23 cellular contexts compared by ENCODE assay signal in genomic region chr3:140384876-140385275, GRCh38.
"Had no signal": no experiment of that assay in that cellular context is flagged by ENCODE, and none has a peak within 500 bp of the region (broad histone marks: within the 10 kb centered on the region; RNA-seq: fewer than 3 reads in every experiment).

No MANE protein-coding gene starts in this region.

- H3K36me3 ChIP-seq: colonic mucosa, gastroesophageal sphincter, left ventricle myocardium inferior, lower lobe of right lung, suprapubic skin, tibial artery, upper lobe of left lung, uterus had no signal

- H3K4me3 Mint-ChIP-seq: immature natural killer cell; memory B cell; mesothelial cell of epicardium; naive B cell; nephron progenitor cell; stimulated activated effector memory CD8-positive, alpha-beta T cell treated with anti-CD3 and anti-CD28 coated beads, Interleukin-12 subunit alpha, Interleukin-12 subunit beta, amount 100 ng/mL, for 72 hours had no signal

- H3K4me1 Mint-ChIP-seq: immature natural killer cell; memory B cell; naive B cell; stimulated activated effector memory CD8-positive, alpha-beta T cell treated with anti-CD3 and anti-CD28 coated beads, Interleukin-12 subunit alpha, Interleukin-12 subunit beta, amount 100 ng/mL, for 72 hours had no signal

- H3K27me3 ChIP-seq: colonic mucosa, dorsolateral prefrontal cortex, gastroesophageal sphincter, suprapubic skin, tibial artery, upper lobe of left lung, uterus had no signal

- ATAC-seq: esophagus mucosa; gastroesophageal sphincter; lower lobe of right lung; right cardiac atrium; stimulated activated effector memory CD8-positive, alpha-beta T cell treated with anti-CD3 and anti-CD28 coated beads, Interleukin-12 subunit alpha, Interleukin-12 subunit beta, amount 100 ng/mL, for 72 hours; stimulated activated naive CD8-positive, alpha-beta T cell treated with anti-CD3 and anti-CD28 coated beads, Interleukin-15, Interleukin-2, amounts not matched to agents 100 U/mL and 50 U/mL, for 24 hours had no signal

- DNase-seq: colonic mucosa; dorsolateral prefrontal cortex; effector CD8-positive, alpha-beta T cell; immature natural killer cell; left cardiac atrium; left ventricle myocardium inferior; lower lobe of right lung; naive B cell; nephron progenitor cell; posterior cingulate gyrus; right cardiac atrium; stimulated activated CD4-positive, alpha-beta T cell treated with anti-CD3 and anti-CD28 coated beads, Interleukin-4, amount 100 ng/mL, for 1 hour; stimulated activated CD8-positive, alpha-beta memory T cell treated with anti-CD3 and anti-CD28 coated beads, Interleukin-4, amount 100 ng/mL, for 48 hours; stimulated activated naive CD8-positive, alpha-beta T cell treated with anti-CD3 and anti-CD28 coated beads, Interleukin-15, Interleukin-2, amounts not matched to agents 100 U/mL and 50 U/mL, for 24 hours; tibial artery; upper lobe of left lung; uterus had no signal

- H3K27ac Mint-ChIP-seq: immature natural killer cell; memory B cell; mesothelial cell of epicardium; naive B cell; stimulated activated effector memory CD8-positive, alpha-beta T cell treated with anti-CD3 and anti-CD28 coated beads, Interleukin-12 subunit alpha, Interleukin-12 subunit beta, amount 100 ng/mL, for 72 hours had no signal

- H3K4me3 ChIP-seq: colonic mucosa, dorsolateral prefrontal cortex, gastroesophageal sphincter, left ventricle myocardium inferior, lower lobe of right lung, suprapubic skin, tibial artery, upper lobe of left lung, uterus had no signal

- H3K9me3 Mint-ChIP-seq: immature natural killer cell; nephron progenitor cell; stimulated activated effector memory CD8-positive, alpha-beta T cell treated with anti-CD3 and anti-CD28 coated beads, Interleukin-12 subunit alpha, Interleukin-12 subunit beta, amount 100 ng/mL, for 72 hours had no signal

- H3K27me3 Mint-ChIP-seq: memory B cell, naive B cell had no signal

- H3K9me3 ChIP-seq: colonic mucosa, gastroesophageal sphincter, left ventricle myocardium inferior, lower lobe of right lung, suprapubic skin, tibial artery, upper lobe of left lung, uterus had no signal

- H3K27ac ChIP-seq: colonic mucosa, gastroesophageal sphincter, left ventricle myocardium inferior, lower lobe of right lung, suprapubic skin, tibial artery, upper lobe of left lung had no signal

- H3K36me3 Mint-ChIP-seq: immature natural killer cell; memory B cell; naive B cell; stimulated activated effector memory CD8-positive, alpha-beta T cell treated with anti-CD3 and anti-CD28 coated beads, Interleukin-12 subunit alpha, Interleukin-12 subunit beta, amount 100 ng/mL, for 72 hours had no signal

- H3K4me1 ChIP-seq: colonic mucosa, left ventricle myocardium inferior, lower lobe of right lung, tibial artery, upper lobe of left lung, uterus had no signal
